In genomic region chr17:81032641-81033422, GRCh38 we compare ENCODE assay signal across 12 cellular contexts. TPM values are rescaled to one million over a fixed set of nuclear protein-coding genes. Genes with fewer than 3 reads are reported as not detected.
DNase-seq lines count a peak whose midpoint lies in the region; ATAC-seq and TF ChIP-seq lines count a peak whose summit lies in the region.
"Had no signal": no experiment of that assay in that cellular context is flagged by ENCODE, and none has a peak within 500 bp of the region (broad histone marks: within the 10 kb centered on the region; RNA-seq: fewer than 3 reads in every experiment).

No MANE protein-coding gene starts in this region.

- no peak overlapping the region for H3K27ac Mint-ChIP-seq in activated CD4-positive, alpha-beta T cell treated with anti-CD3 and anti-CD28 coated beads, Interleukin-2, amount 10 ng/mL, durations not matched to agents 24 days and 14 days
- H3K27ac Mint-ChIP-seq in IgD-negative memory B cell (peak overlapping the region in 2 of 3 donors; percentile 46 to 78), osteocyte (ENCODE audit: unreplicated experiment) (no peak overlapping the region)

- ATAC-seq in GM19467 (IDR thresholded peaks at IDR 0.05; ENCODE audit: unreplicated experiment) (no peak), GM18511 (IDR thresholded peaks at IDR 0.05; ENCODE audit: unreplicated experiment) (no peak)

- no peaks in the 10 kb centered on the region for H3K36me3 ChIP-seq in tibial artery
- H3K36me3 ChIP-seq: Peyer's patch had no signal

- peak overlapping the region; percentile 74 for H3K4me3 Mint-ChIP-seq in activated CD4-positive, alpha-beta T cell treated with anti-CD3 and anti-CD28 coated beads, Interleukin-2, amount 10 ng/mL, durations not matched to agents 24 days and 14 days
- H3K4me3 Mint-ChIP-seq in IgD-negative memory B cell = peak overlapping the region in 3 of 4 donors; percentile 72 to 92 (median 77)
- H3K4me3 Mint-ChIP-seq in osteocyte (ENCODE audit: unreplicated experiment) = peak overlapping the region; percentile 78

- no peaks in the 10 kb centered on the region for H3K9me3 ChIP-seq in tibial artery
- H3K9me3 ChIP-seq: esophagus muscularis mucosa, Peyer's patch had no signal

- peaks cover 47% of the 10 kb centered on the region for H3K27me3 Mint-ChIP-seq in activated CD4-positive, alpha-beta T cell treated with anti-CD3 and anti-CD28 coated beads, Interleukin-2, amount 10 ng/mL, durations not matched to agents 24 days and 14 days
- peaks cover 28% of the 10 kb centered on the region for H3K27me3 Mint-ChIP-seq in IgD-negative memory B cell
- H3K27me3 Mint-ChIP-seq in osteocyte (ENCODE audit: unreplicated experiment) = no peaks in the 10 kb centered on the region

- H3K4me1 ChIP-seq in tibial artery = peaks cover 0 to 34% (median 23%) of the 10 kb centered on the region in 4 donors

- H3K27ac ChIP-seq in dorsolateral prefrontal cortex (peak overlapping the region in 45 of 59 donors; percentile 5 to 88 (median 60)), tibial artery (no peak overlapping the region)
- H3K27ac ChIP-seq: Peyer's patch had no signal

- H3K27me3 ChIP-seq in dorsolateral prefrontal cortex (peaks cover 0 to 4% (median 0%) of the 10 kb centered on the region in 45 donors), tibial artery (peaks cover 0 to 70% of the 10 kb centered on the region in 2 donors)
- H3K27me3 ChIP-seq: Peyer's patch had no signal

- H3K4me1 Mint-ChIP-seq in activated CD4-positive, alpha-beta T cell treated with anti-CD3 and anti-CD28 coated beads, Interleukin-2, amount 10 ng/mL, durations not matched to agents 24 days and 14 days = peaks cover 9% of the 10 kb centered on the region
- peaks cover 0 to 6% (median 2%) of the 10 kb centered on the region in 3 donors for H3K4me1 Mint-ChIP-seq in IgD-negative memory B cell
- peaks cover 35% of the 10 kb centered on the region for H3K4me1 Mint-ChIP-seq in osteocyte (ENCODE audit: unreplicated experiment)

- H3K9me3 Mint-ChIP-seq in activated CD4-positive, alpha-beta T cell treated with anti-CD3 and anti-CD28 coated beads, Interleukin-2, amount 10 ng/mL, durations not matched to agents 24 days and 14 days = no peaks in the 10 kb centered on the region
- H3K9me3 Mint-ChIP-seq in IgD-negative memory B cell = no peaks in the 10 kb centered on the region
- no peaks in the 10 kb centered on the region for H3K9me3 Mint-ChIP-seq in osteocyte (ENCODE audit: unreplicated experiment)

- TF ChIP-seq CTCF in dorsolateral prefrontal cortex (IDR thresholded peaks at IDR 0.05 in 54 of 56, conservative IDR thresholded peaks at IDR 0.05 in 2 of 56; ENCODE audit: low read depth in 1 of 56, partially characterized antibody in 56 of 56) = no peak
- TF ChIP-seq CTCF in osteocyte (IDR thresholded peaks at IDR 0.05) = no peak
- no peak for TF ChIP-seq CTCF in tibial artery (IDR thresholded peaks at IDR 0.05)

- DNase-seq in activated CD4-positive, alpha-beta T cell treated with anti-CD3 and anti-CD28 coated beads, Interleukin-2, amount 10 ng/mL, durations not matched to agents 24 days and 14 days = no peak
- no peak for DNase-seq in activated CD4-positive, alpha-beta T cell treated with anti-CD3 and anti-CD28 coated beads, Interleukin-2, amount 50 U/mL, for 48 hours
- peak in 1 of 10 donors; percentile 70 for DNase-seq in dorsolateral prefrontal cortex
- no peak for DNase-seq in osteocyte (ENCODE audit: extremely low spot score, unreplicated experiment)
- no peak for DNase-seq in tibial artery
- DNase-seq: activated CD4-positive, alpha-beta T cell treated with anti-CD3 and anti-CD28 coated beads for 4 hours; NCI-H1436 treated with DMSO at 0.1 percent for 48 hours; Peyer's patch had no signal

- H3K36me3 Mint-ChIP-seq in activated CD4-positive, alpha-beta T cell treated with anti-CD3 and anti-CD28 coated beads, Interleukin-2, amount 10 ng/mL, durations not matched to agents 24 days and 14 days (ENCODE audit: low read depth) = no peaks in the 10 kb centered on the region
- H3K36me3 Mint-ChIP-seq in IgD-negative memory B cell = peaks cover 2% of the 10 kb centered on the region
- no peaks in the 10 kb centered on the region for H3K36me3 Mint-ChIP-seq in osteocyte (ENCODE audit: unreplicated experiment)

- intact Hi-C loops in activated CD4-positive, alpha-beta T cell treated with anti-CD3 and anti-CD28 coated beads, Interleukin-2, amount 10 ng/mL, durations not matched to agents 24 days and 14 days (cut with micrococcal nuclease) = no loop called here
- intact Hi-C loops in dorsolateral prefrontal cortex (cut with DNase I) (loop anchor here (5.0 kb wide), 1 partner anchor 41 kb away; the partner anchor contains the start of gene CHMP6 (in 2 of the 2)), tibial artery (cut with DNase I; ENCODE audit: low total_unique reads) (no loop called here)

- peak overlapping the region in 44 of 59 donors; percentile 7 to 80 (median 67) for H3K4me3 ChIP-seq in dorsolateral prefrontal cortex
- H3K4me3 ChIP-seq in tibial artery = no peak overlapping the region

RNA-seq across cellular contexts. Expression of gene BAIAP2, which starts 2.1 kb away (rescaled TPM):
- total RNA-seq in activated CD4-positive, alpha-beta T cell treated with anti-CD3 and anti-CD28 coated beads, Interleukin-2, amount 10 ng/mL, durations not matched to agents 24 days and 14 days = 4.4 and 5.5 TPM in 2 replicates
- 0.48 TPM for polyA plus RNA-seq in IgD-negative memory B cell
- total RNA-seq in dorsolateral prefrontal cortex (100 to 1,000 TPM; 104 to 353 (median 235) TPM), osteocyte (24.4 and 29.0 TPM in 2 replicates)

RNA-seq across cellular contexts. Expression of gene CHMP6, which starts 41.2 kb away (rescaled TPM):
- 30.8 and 32.8 TPM in 2 replicates for total RNA-seq in activated CD4-positive, alpha-beta T cell treated with anti-CD3 and anti-CD28 coated beads, Interleukin-2, amount 10 ng/mL, durations not matched to agents 24 days and 14 days
- 30.2 TPM for polyA plus RNA-seq in IgD-negative memory B cell
- total RNA-seq in dorsolateral prefrontal cortex = 10 to 100 TPM; 15.4 to 33.4 (median 22.0) TPM
- total RNA-seq in osteocyte = 31.1 and 35.9 TPM in 2 replicates

Comparison
In these comparisons a context has a peak if more than half of its experiments do, and no peak if none do; other contexts are left out.
1. H3K27ac Mint-ChIP-seq: peak in IgD-negative memory B cell (2 of 3); none in activated CD4-positive, alpha-beta T cell treated with anti-CD3 and anti-CD28 coated beads, Interleukin-2, amount 10 ng/mL, durations not matched to agents 24 days and 14 days (single experiment) and osteocyte (single experiment).
2. H3K27ac ChIP-seq: peak in dorsolateral prefrontal cortex (45 of 59); none in tibial artery (0 of 2).
3. H3K4me3 ChIP-seq: peak in dorsolateral prefrontal cortex (44 of 59); none in tibial artery (0 of 2).
4. intact Hi-C loops: an anchor here in dorsolateral prefrontal cortex (5.0 kb wide); none called in activated CD4-positive, alpha-beta T cell treated with anti-CD3 and anti-CD28 coated beads, Interleukin-2, amount 10 ng/mL, durations not matched to agents 24 days and 14 days and tibial artery.
5. Peak in every context shown above with its lines, with median percentiles within 50 percentile points of each other: H3K4me3 Mint-ChIP-seq.